12 cellular contexts compared by ENCODE assay signal in the genomic region with DNA sequence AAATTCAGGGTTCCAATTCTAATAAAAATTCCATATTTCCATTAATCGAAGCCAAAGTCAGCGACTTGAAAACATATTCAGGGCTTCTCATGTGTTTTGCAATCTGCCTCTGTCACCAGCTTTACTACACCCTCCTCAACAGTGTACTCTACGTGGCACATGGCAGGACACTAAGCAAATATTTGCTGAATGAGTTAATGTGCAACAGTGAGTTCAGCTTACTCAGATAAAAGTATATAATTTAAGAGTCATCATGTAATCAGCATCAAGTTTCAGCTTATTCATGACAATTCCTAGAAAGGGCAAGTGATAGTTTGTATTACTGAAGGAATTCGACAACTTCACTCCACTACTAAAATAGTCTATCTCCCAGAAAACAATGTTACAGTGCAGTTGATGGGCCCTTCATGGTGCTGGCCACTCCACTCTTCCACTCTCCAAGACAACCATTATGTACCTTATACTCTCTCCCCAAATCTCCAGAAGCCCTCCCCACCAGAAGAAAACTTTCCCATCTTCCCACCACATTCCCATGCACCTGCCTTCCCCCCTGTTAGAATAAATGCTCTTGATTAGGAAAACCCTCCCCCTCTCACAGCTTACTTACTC.
DNase-seq lines count a peak whose midpoint lies in the region; ATAC-seq, FAIRE-seq and TF ChIP-seq lines count a peak whose summit lies in the region.
"Had no signal": no experiment of that assay in that cellular context is flagged by ENCODE, and none has a peak within 500 bp of the region (broad histone marks: within the 10 kb centered on the region; RNA-seq: fewer than 3 reads in every experiment).

No MANE protein-coding gene starts in this region.

- WGBS in lung, 2 donors, result 63 to 83% methylated on average over 4 of the region's 4 CpGs

- H3K4me1 ChIP-seq in lung (ENCODE audit: control insufficient read depth in 2 of 2, insufficient read depth in 2 of 2, low read length in 2 of 2) (no peaks in the 10 kb centered on the region), kidney (ENCODE audit: control insufficient read depth in 1 of 2, insufficient read depth in 1 of 2, low read depth in 1 of 2, low read length in 2 of 2) (no peaks in the 10 kb centered on the region)
- H3K4me1 ChIP-seq: thyroid gland had no signal

- no peaks in the 10 kb centered on the region for H3K9me3 ChIP-seq in lung (ENCODE audit: control insufficient read depth in 2 of 2, insufficient read depth in 1 of 2, low read length in 1 of 2)
- no peaks in the 10 kb centered on the region for H3K9me3 ChIP-seq in kidney (ENCODE audit: control insufficient read depth in 1 of 2, low read length in 2 of 2)
- H3K9me3 ChIP-seq: thyroid gland had no signal

- no peaks in the 10 kb centered on the region for H3K9me3 Mint-ChIP-seq in Calu3 (ENCODE audit: low read depth, unreplicated experiment)
- no peaks in the 10 kb centered on the region for H3K9me3 Mint-ChIP-seq in activated CD4-positive, alpha-beta T cell treated with anti-CD3 and anti-CD28 coated beads, Interleukin-2, amount 10 ng/mL, durations not matched to agents 24 days and 14 days
- H3K9me3 Mint-ChIP-seq: activated T-helper 17 cell treated with anti-CD3 and anti-CD28 coated beads, Interleukin-2, amount 50 U/mL, for 72 hours had no signal

- H3K4me1 Mint-ChIP-seq in Calu3 (ENCODE audit: low read depth, unreplicated experiment), result peaks cover 32% of the 10 kb centered on the region
- no peaks in the 10 kb centered on the region for H3K4me1 Mint-ChIP-seq in activated CD4-positive, alpha-beta T cell treated with anti-CD3 and anti-CD28 coated beads, Interleukin-2, amount 10 ng/mL, durations not matched to agents 24 days and 14 days
- H3K4me1 Mint-ChIP-seq: activated T-helper 17 cell treated with anti-CD3 and anti-CD28 coated beads, Interleukin-2, amount 50 U/mL, for 72 hours had no signal

- in situ Hi-C loops in brain microvascular endothelial cell (cut with HindIII; ENCODE audit: low pct_ligation_motif_present, low sequenced_read_pairs), result loop anchor here (25.0 kb wide), 1 partner anchor 711 kb away; no protein-coding TSS in a partner anchor

- no peak overlapping the region for H3K9ac ChIP-seq in kidney (ENCODE audit: low read length in 2 of 2)

- H3K36me3 ChIP-seq in brain microvascular endothelial cell (replicated peaks), result no peaks in the 10 kb centered on the region
- H3K36me3 ChIP-seq in lung (ENCODE audit: control insufficient read depth in 2 of 2, insufficient read depth in 2 of 2, low read length in 2 of 2), result no peaks in the 10 kb centered on the region
- no peaks in the 10 kb centered on the region for H3K36me3 ChIP-seq in kidney (ENCODE audit: control insufficient read depth in 1 of 2, insufficient read depth in 2 of 2, low read length in 2 of 2)
- H3K36me3 ChIP-seq: thyroid gland had no signal

- peak overlapping the region; percentile 28 for H3K27ac Mint-ChIP-seq in Calu3 (ENCODE audit: unreplicated experiment)
- H3K27ac Mint-ChIP-seq in activated CD4-positive, alpha-beta T cell treated with anti-CD3 and anti-CD28 coated beads, Interleukin-2, amount 10 ng/mL, durations not matched to agents 24 days and 14 days, result no peak overlapping the region
- H3K27ac Mint-ChIP-seq: activated T-helper 17 cell treated with anti-CD3 and anti-CD28 coated beads, Interleukin-2, amount 50 U/mL, for 72 hours had no signal

- peak overlapping the region; percentile 7 for H3K4me3 Mint-ChIP-seq in Calu3 (ENCODE audit: low read depth, unreplicated experiment)
- H3K4me3 Mint-ChIP-seq in activated CD4-positive, alpha-beta T cell treated with anti-CD3 and anti-CD28 coated beads, Interleukin-2, amount 10 ng/mL, durations not matched to agents 24 days and 14 days, result no peak overlapping the region
- H3K4me3 Mint-ChIP-seq: activated T-helper 17 cell treated with anti-CD3 and anti-CD28 coated beads, Interleukin-2, amount 50 U/mL, for 72 hours had no signal

- no peaks in the 10 kb centered on the region for H3K27me3 Mint-ChIP-seq in Calu3 (ENCODE audit: unreplicated experiment)
- H3K27me3 Mint-ChIP-seq in activated CD4-positive, alpha-beta T cell treated with anti-CD3 and anti-CD28 coated beads, Interleukin-2, amount 10 ng/mL, durations not matched to agents 24 days and 14 days, result peaks cover 15% of the 10 kb centered on the region
- H3K27me3 Mint-ChIP-seq: activated T-helper 17 cell treated with anti-CD3 and anti-CD28 coated beads, Interleukin-2, amount 50 U/mL, for 72 hours had no signal

- BruUV-seq in Calu3 (replicated peaks; lab: Mats Ljungman, UMichigan), result no TSS peak

- DNase-seq in Calu3, result peak; percentile 60
- DNase-seq in NCI-H146 (lab: John Stamatoyannopoulos, UW), result peak; percentile 6
- DNase-seq in brain microvascular endothelial cell, result peak; percentile 82
- DNase-seq in lung (ENCODE audit: low spot score), result peak; percentile 46
- no peak for DNase-seq in DMS 273 (lab: John Stamatoyannopoulos, UW; ENCODE audit: unreplicated experiment)
- DNase-seq in kidney, result no peak
- no peak for DNase-seq in T-helper 9 cell
- no peak for DNase-seq in activated CD4-positive, alpha-beta T cell treated with anti-CD3 and anti-CD28 coated beads, Interleukin-2, amount 10 ng/mL, durations not matched to agents 24 days and 14 days
- DNase-seq: stimulated activated CD4-positive, alpha-beta T cell treated with anti-CD3 and anti-CD28 coated beads, Interleukin-2, amount 100 ng/mL, for 24 hours; thyroid gland had no signal

- H3K36me3 Mint-ChIP-seq in Calu3 (ENCODE audit: insufficient read depth, unreplicated experiment), result no peaks in the 10 kb centered on the region
- no peaks in the 10 kb centered on the region for H3K36me3 Mint-ChIP-seq in activated CD4-positive, alpha-beta T cell treated with anti-CD3 and anti-CD28 coated beads, Interleukin-2, amount 10 ng/mL, durations not matched to agents 24 days and 14 days (ENCODE audit: low read depth)

- ATAC-seq in lung (ENCODE audit: insufficient read depth, low FRiP score), result peak; percentile 85
- ATAC-seq: activated T-helper 17 cell treated with anti-CD3 and anti-CD28 coated beads, Interleukin-2, amount 50 U/mL, for 72 hours had no signal

- intact Hi-C loops in Calu3 (cut with micrococcal nuclease; ENCODE audit: unreplicated experiment), result loop anchor here (10.0 kb wide), 1 partner anchor 533 kb away; no protein-coding TSS in a partner anchor
- intact Hi-C loops in kidney (cut with DNase I), result no loop called here
- intact Hi-C loops in activated CD4-positive, alpha-beta T cell treated with anti-CD3 and anti-CD28 coated beads, Interleukin-2, amount 10 ng/mL, durations not matched to agents 24 days and 14 days (cut with micrococcal nuclease), result no loop called here

- H3K4me3 ChIP-seq in brain microvascular endothelial cell (ENCODE audit: low read depth, low read length) (no peak overlapping the region), lung (no peak overlapping the region), kidney (ENCODE audit: low read length in 2 of 2) (no peak overlapping the region)
- H3K4me3 ChIP-seq: thyroid gland had no signal

- H3K27ac ChIP-seq in brain microvascular endothelial cell (peak overlapping the region; percentile 20), lung (ENCODE audit: low read depth in 1 of 2, low read length in 1 of 2) (no peak overlapping the region), kidney (ENCODE audit: low read depth in 2 of 2, low read length in 2 of 2) (no peak overlapping the region)
- H3K27ac ChIP-seq: thyroid gland had no signal

- FAIRE-seq in kidney (lab: Jason Lieb, UNC), result no peak
- FAIRE-seq: endometrium had no signal

- CTCF ChIA-PET in Calu3 (lab: Charles Lee), result no interaction called here

- H3K27me3 ChIP-seq in brain microvascular endothelial cell (replicated peaks) (no peaks in the 10 kb centered on the region), lung (ENCODE audit: control insufficient read depth, insufficient read depth) (no peaks in the 10 kb centered on the region)
- H3K27me3 ChIP-seq: thyroid gland had no signal

- TF ChIP-seq CTCF in Calu3 (IDR thresholded peaks at IDR 0.05; ENCODE audit: unreplicated experiment), result no peak
- TF ChIP-seq CTCF in brain microvascular endothelial cell (IDR thresholded peaks at IDR 0.05; ENCODE audit: low read depth, low read length, missing control alignments), result no peak
- no peak for TF ChIP-seq CTCF in lung (IDR thresholded peaks at IDR 0.05; ENCODE audit: control extremely low read depth, extremely low read depth)
- no peak for TF ChIP-seq CTCF in kidney (IDR thresholded peaks at IDR 0.05; ENCODE audit: borderline replicate concordance, extremely low read depth, insufficient read depth)

Comparison
In these comparisons a context has a peak if more than half of its experiments do, and no peak if none do; other contexts are left out.
1. DNase-seq: peak in Calu3 (single experiment), NCI-H146 (single experiment), brain microvascular endothelial cell (single experiment) and lung (single experiment); none in DMS 273 (single experiment), kidney (single experiment), T-helper 9 cell (single experiment) and activated CD4-positive, alpha-beta T cell treated with anti-CD3 and anti-CD28 coated beads, Interleukin-2, amount 10 ng/mL, durations not matched to agents 24 days and 14 days (single experiment).